In genomic region chr9:126620478-126620877, GRCh38 we compare ENCODE assay signal across 15 cellular contexts. TPM values are rescaled to one million over a fixed set of nuclear protein-coding genes. Genes with fewer than 3 reads are reported as not detected.
DNase-seq lines count a peak whose midpoint lies in the region; ATAC-seq lines count a peak whose summit lies in the region.
"Had no signal": no experiment of that assay in that cellular context is flagged by ENCODE, and none has a peak within 500 bp of the region (broad histone marks: within the 10 kb centered on the region; RNA-seq: fewer than 3 reads in every experiment).

No MANE protein-coding gene starts in this region.

- no peaks in the 10 kb centered on the region for H3K79me1 ChIP-seq in neuronal stem cell (ENCODE audit: low read depth, low read length)

- no peak overlapping the region for H4K8ac ChIP-seq in neuronal stem cell (ENCODE audit: low read depth, low read length)

- DNase-seq in right cardiac atrium, result peak in 2 of 3 donors; percentile 9 to 16
- no peak for DNase-seq in left cardiac atrium
- DNase-seq in neuronal stem cell (ENCODE audit: low spot score), result no peak
- DNase-seq in NOMO-1 (lab: John Stamatoyannopoulos, UW; ENCODE audit: unreplicated experiment in 2 of 2), result no peak
- no peak for DNase-seq in NCI-H1105 treated with DMSO at 0.1 percent for 48 hours (lab: John Stamatoyannopoulos, UW)
- DNase-seq: ACHN; CD4-positive, CD25-positive, alpha-beta regulatory T cell; DMS53; GOT3; HCEC 1CT; HFFc6 had no signal

- no peak overlapping the region for H3K23ac ChIP-seq in neuronal stem cell (ENCODE audit: low read depth, low read length, poor library complexity)

- no peak overlapping the region for H4K91ac ChIP-seq in neuronal stem cell (ENCODE audit: low read depth, low read length, poor library complexity)

- no peak overlapping the region for H3K14ac ChIP-seq in neuronal stem cell (ENCODE audit: low read length)

- H2AK5ac ChIP-seq in neuronal stem cell (ENCODE audit: low read depth, low read length), result peak overlapping the region; percentile 11

- no peak overlapping the region for H2BK5ac ChIP-seq in neuronal stem cell (ENCODE audit: low read length)

- H2BK15ac ChIP-seq in neuronal stem cell (ENCODE audit: low read length), result no peak overlapping the region

- H3K9ac ChIP-seq in iPS-15b (ENCODE audit: low read depth, low read length) (no peak overlapping the region), neuronal stem cell (ENCODE audit: low read depth, low read length, poor library complexity) (no peak overlapping the region)
- H3K9ac ChIP-seq: BLaER1 treated with 17β-estradiol and CSF1 and Interleukin-3, amounts not matched to agents 10 nM and 100 nM had no signal

- 60% methylated on average over 7 of the region's 7 CpGs for WGBS in right cardiac atrium
- no CpG with 5 or more reads among the region's 7 CpGs for WGBS in neuronal stem cell (ENCODE audit: extremely low coverage in 2 of 2, insufficient read length in 2 of 2, insufficient replicate concordance in 1 of 2), 2 donors

- H3K9me3 ChIP-seq in right cardiac atrium (ENCODE audit: control insufficient read depth, low read length) (no peaks in the 10 kb centered on the region), iPS-15b (ENCODE audit: control insufficient read depth, insufficient read depth, low read length) (no peaks in the 10 kb centered on the region), neuronal stem cell (replicated peaks in 1 of 2; ENCODE audit: control insufficient read depth in 2 of 2, insufficient read depth in 1 of 2, low read depth in 1 of 2, low read length in 2 of 2) (no peaks in the 10 kb centered on the region)
- H3K9me3 ChIP-seq: BLaER1 treated with 17β-estradiol and CSF1 and Interleukin-3, amounts not matched to agents 10 nM and 100 nM had no signal

- H3K27ac ChIP-seq in right cardiac atrium (ENCODE audit: low read length) (no peak overlapping the region), neuronal stem cell (replicated peaks; ENCODE audit: low read length) (no peak overlapping the region)
- H3K27ac ChIP-seq: BLaER1 treated with 17β-estradiol and CSF1 and Interleukin-3, amounts not matched to agents 10 nM and 100 nM had no signal

- ATAC-seq in right cardiac atrium (no peak), left cardiac atrium (no peak), GM21360 (IDR thresholded peaks at IDR 0.05; ENCODE audit: unreplicated experiment) (no peak)
- ATAC-seq: HepG2 had no signal

- no peak overlapping the region for H2BK120ac ChIP-seq in neuronal stem cell (ENCODE audit: low read depth, low read length)

- H3K4ac ChIP-seq in neuronal stem cell (ENCODE audit: low read length), result no peak overlapping the region

- no peak overlapping the region for H2AFZ ChIP-seq in neuronal stem cell (ENCODE audit: low read length)

- intact Hi-C loops in right cardiac atrium (cut with DNase I), result loop anchor here in 1 of 4 donors (10.0 kb wide), 1 partner anchor 164 kb away; no protein-coding TSS in a partner anchor
- intact Hi-C loops in left cardiac atrium (cut with DNase I), result no loop called here

- H3K4me1 ChIP-seq in right cardiac atrium (ENCODE audit: control insufficient read depth, insufficient read depth, low read length), result no peaks in the 10 kb centered on the region
- H3K4me1 ChIP-seq in iPS-15b (ENCODE audit: control insufficient read depth, insufficient read depth, low read length), result peaks cover 17% of the 10 kb centered on the region
- peaks cover 8 to 16% of the 10 kb centered on the region in 2 donors for H3K4me1 ChIP-seq in neuronal stem cell (ENCODE audit: control insufficient read depth in 2 of 2, insufficient read depth in 1 of 2, low read depth in 1 of 2, low read length in 2 of 2)

- no peaks in the 10 kb centered on the region for H3K27me3 ChIP-seq in right cardiac atrium (ENCODE audit: control insufficient read depth, insufficient read depth)
- H3K27me3 ChIP-seq in iPS-15b (ENCODE audit: control insufficient read depth, insufficient read depth, low read length), result peaks cover 100% of the 10 kb centered on the region
- peaks cover 77 to 99% (median 98%) of the 10 kb centered on the region in 3 experiments for H3K27me3 ChIP-seq in neuronal stem cell (ENCODE audit: control insufficient read depth in 3 of 3, insufficient read depth in 3 of 3, low read depth in 1 of 3, low read length in 3 of 3)

- H2BK12ac ChIP-seq in neuronal stem cell (ENCODE audit: low read length), result no peak overlapping the region

- no peak overlapping the region for H3K4me2 ChIP-seq in neuronal stem cell (ENCODE audit: insufficient read depth, low read length, poor library complexity, severe bottlenecking)
- H3K4me2 ChIP-seq: BLaER1 treated with 17β-estradiol and CSF1 and Interleukin-3, amounts not matched to agents 10 nM and 100 nM had no signal

- H3K4me3 ChIP-seq in right cardiac atrium (ENCODE audit: low read length) (no peak overlapping the region), iPS-15b (ENCODE audit: low read depth, low read length) (peak overlapping the region; percentile 15), neuronal stem cell (ENCODE audit: low read length in 2 of 2) (no peak overlapping the region)
- H3K4me3 ChIP-seq: BLaER1 treated with 17β-estradiol and CSF1 and Interleukin-3, amounts not matched to agents 10 nM and 100 nM had no signal

- H3K36me3 ChIP-seq in iPS-15b (ENCODE audit: control insufficient read depth, insufficient read depth, low read length), result no peaks in the 10 kb centered on the region
- no peaks in the 10 kb centered on the region for H3K36me3 ChIP-seq in neuronal stem cell (replicated peaks in 1 of 2; ENCODE audit: control insufficient read depth in 2 of 2, insufficient read depth in 2 of 2, low read length in 2 of 2)
- H3K36me3 ChIP-seq: BLaER1 treated with 17β-estradiol and CSF1 and Interleukin-3, amounts not matched to agents 10 nM and 100 nM had no signal

- H3K18ac ChIP-seq in neuronal stem cell (ENCODE audit: low read length), result no peak overlapping the region

RNA-seq across cellular contexts. Expression of gene LMX1B, which starts 6.8 kb away (rescaled TPM):
- total RNA-seq in right cardiac atrium (1 to 10 TPM; 1.0 to 3.6 (median 1.8) TPM), left cardiac atrium (1 to 10 TPM in 1 of 2 donors, under 1 TPM in 1; 0.81 to 1.8 TPM)
- polyA plus RNA-seq in right cardiac atrium, result 0.81 TPM
- polyA plus RNA-seq in neuronal stem cell (2013, experiment 1 of 2), result 0.22 TPM
- 0.18 TPM for polyA plus RNA-seq in neuronal stem cell (2013, experiment 2 of 2)
- total RNA-seq: CD4-positive, CD25-positive, alpha-beta regulatory T cell; HepG2; HFFc6 had no signal
- polyA plus RNA-seq: CD4-positive, CD25-positive, alpha-beta regulatory T cell; HepG2 had no signal

Comparison
In these comparisons a context has a peak if more than half of its experiments do, and no peak if none do; other contexts are left out.
1. DNase-seq: peak in right cardiac atrium (2 of 3); none in left cardiac atrium (single experiment), neuronal stem cell (single experiment), NOMO-1 (0 of 2) and NCI-H1105 treated with DMSO at 0.1 percent for 48 hours (single experiment).